In the genomic region with DNA sequence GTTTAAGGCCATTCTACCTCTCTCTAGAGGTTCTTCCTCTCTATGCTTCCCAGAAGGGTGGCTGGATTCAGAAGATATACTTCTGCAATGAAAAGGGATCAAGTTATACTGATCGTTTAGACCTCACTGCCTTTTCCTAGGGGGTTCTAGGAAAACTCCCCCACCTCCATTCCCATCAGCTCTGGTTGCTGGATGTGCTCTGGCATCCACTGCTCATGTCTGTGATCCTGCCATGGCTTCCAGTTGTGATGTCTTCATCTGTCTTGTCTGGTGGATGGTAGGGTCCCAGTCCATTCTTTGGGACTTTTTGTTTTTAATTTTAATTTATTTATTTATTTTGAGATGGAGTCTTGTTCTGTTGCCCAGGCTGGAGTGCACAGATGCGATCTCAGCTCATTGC, we compare ENCODE assay signal across 11 cellular contexts.
"Had no signal": no experiment of that assay in that cellular context is flagged by ENCODE, and none has a peak within 500 bp of the region (broad histone marks: within the 10 kb centered on the region; RNA-seq: fewer than 3 reads in every experiment).

No MANE protein-coding gene starts in this region.

- H2AFZ ChIP-seq: GM23248, GM23338 had no signal

- H3K4me2 ChIP-seq: GM23338 had no signal

- H3K27ac ChIP-seq: GM23248 had no signal

- ATAC-seq: GM23338, HCT116 had no signal

- DNase-seq: GM23248, GOT3, H7, H9, HCEC 1CT, HFFc6 had no signal

- H3K9me3 ChIP-seq: HAP-1 had no signal

- H3K4me1 ChIP-seq: HAP-1 had no signal

- H3K4me3 ChIP-seq: GM23248, GM23338, HAP-1 had no signal

- H3K9ac ChIP-seq: GM23248 had no signal

- FAIRE-seq: H1, H54 had no signal

- H3K36me3 ChIP-seq: HAP-1 had no signal
